Comparison of ENCODE assay signal across 12 cellular contexts in the genomic region with DNA sequence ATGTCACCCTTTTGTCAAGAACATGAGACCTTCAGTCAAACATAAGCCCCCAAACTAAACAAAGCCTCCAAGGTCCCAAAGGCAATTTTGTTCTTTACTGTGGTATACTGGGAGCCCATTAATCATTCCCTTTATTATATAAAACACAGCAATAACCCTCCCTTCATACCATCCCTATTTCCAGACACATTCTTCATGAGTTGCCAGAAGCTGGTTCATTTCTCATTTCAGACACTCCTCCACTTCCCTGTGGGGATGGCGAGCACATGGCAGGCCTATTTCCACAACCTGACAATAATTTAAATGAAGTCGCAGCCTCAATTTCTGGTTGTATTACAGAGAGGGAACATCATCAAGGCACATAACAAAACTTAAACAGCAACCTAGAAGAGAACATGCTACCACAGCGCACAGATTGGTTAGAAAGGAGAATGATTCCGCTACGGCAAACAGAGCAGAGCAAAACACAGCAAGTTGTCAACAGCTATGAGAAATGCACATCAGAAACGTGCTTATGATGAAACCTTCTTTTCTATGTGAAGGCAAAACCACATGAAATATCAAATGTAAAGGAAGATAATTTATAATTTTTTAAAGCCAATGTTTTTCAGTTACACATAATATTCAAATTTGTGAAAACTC.
"Had no signal": no experiment of that assay in that cellular context is flagged by ENCODE, and none has a peak within 500 bp of the region (broad histone marks: within the 10 kb centered on the region; RNA-seq: fewer than 3 reads in every experiment).

No MANE protein-coding gene starts in this region.

- H3K4me3 Mint-ChIP-seq: activated T-cell treated with anti-CD3 and anti-CD28 coated beads, Interleukin-2, amount 50 U/mL, for 4 hours; dendritic cell treated with granulocyte-macrophage colony-stimulating factor and Interleukin-4, amounts not matched to agents 40 ng/mL and 50 ng/mL, for 4 days; endodermal cell had no signal

- DNase-seq: activated CD4-positive, alpha-beta T cell treated with anti-CD3 and anti-CD28 coated beads for 1 hour; activated naive CD4-positive, alpha-beta T cell; activated T-cell treated with anti-CD3 and anti-CD28 coated beads, Interleukin-2, amount 50 U/mL, for 4 hours; brain microvascular endothelial cell; cerebellar nuclear complex; endodermal cell; erythroblast; hippocampal formation; posterior cingulate gyrus; T-helper 9 cell; upper lobe of left lung had no signal

- H3K9me3 Mint-ChIP-seq: activated T-cell treated with anti-CD3 and anti-CD28 coated beads, Interleukin-2, amount 50 U/mL, for 4 hours; dendritic cell treated with granulocyte-macrophage colony-stimulating factor and Interleukin-4, amounts not matched to agents 40 ng/mL and 50 ng/mL, for 4 days; endodermal cell had no signal

- H3K27ac Mint-ChIP-seq: dendritic cell treated with granulocyte-macrophage colony-stimulating factor and Interleukin-4, amounts not matched to agents 40 ng/mL and 50 ng/mL, for 4 days; endodermal cell had no signal
